28 cellular contexts compared by ENCODE assay signal in the genomic region with DNA sequence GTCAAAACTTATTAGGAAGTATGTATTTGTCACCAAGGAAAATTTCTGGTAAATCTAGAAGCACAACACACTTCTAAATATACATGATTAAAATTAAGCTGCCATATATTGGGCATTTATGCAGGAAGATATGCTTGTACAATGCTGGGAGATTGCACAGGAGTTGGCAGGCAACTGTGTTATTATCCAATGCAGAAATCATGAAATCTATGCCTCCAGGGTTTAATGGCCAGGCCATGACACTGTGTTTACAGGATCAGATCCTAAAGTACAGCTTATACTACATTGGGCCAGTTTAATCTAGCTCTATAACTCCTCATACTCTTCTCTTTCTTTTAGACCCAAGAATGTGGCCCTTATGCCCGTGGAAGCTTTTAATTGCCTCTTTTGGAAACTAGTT.
"Had no signal": no experiment of that assay in that cellular context is flagged by ENCODE, and none has a peak within 500 bp of the region (broad histone marks: within the 10 kb centered on the region; RNA-seq: fewer than 3 reads in every experiment).

No MANE protein-coding gene starts in this region.

- H3K27ac Mint-ChIP-seq: immature natural killer cell; naive thymus-derived CD8-positive, alpha-beta T cell; nephron; progenitor cell of endocrine pancreas; stimulated activated memory B cell treated with anti-CD40 and anti-IgM and Interleukin-4, amounts not matched to agents 10 μg/mL and 1 μg/mL and 100 μg/mL, for 72 hours; stimulated activated naive CD8-positive, alpha-beta T cell treated with anti-CD3 and anti-CD28 coated beads, Interleukin-15, amount 100 ng/mL, for 72 hours; type B pancreatic cell had no signal

- H3K9me3 Mint-ChIP-seq: nephron; neural crest cell; stimulated activated naive CD8-positive, alpha-beta T cell treated with anti-CD3 and anti-CD28 coated beads, Interleukin-15, amount 100 ng/mL, for 72 hours; type B pancreatic cell had no signal

- H3K4me3 ChIP-seq: left lung, lower lobe of right lung, ovary, right atrium auricular region, right lobe of liver, smooth muscle cell, tibial nerve, uterus had no signal

- H3K36me3 ChIP-seq: left lung, lower lobe of right lung, neutrophil, ovary, right atrium auricular region, right lobe of liver, tibial nerve, uterus had no signal

- H3K36me3 Mint-ChIP-seq: naive thymus-derived CD8-positive, alpha-beta T cell; stimulated activated memory B cell treated with anti-CD40 and anti-IgM and Interleukin-4, amounts not matched to agents 10 μg/mL and 1 μg/mL and 100 μg/mL, for 72 hours; type B pancreatic cell had no signal

- H3K4me1 ChIP-seq: left lung, lower lobe of right lung, right atrium auricular region, tibial nerve, uterus had no signal

- H3K27me3 Mint-ChIP-seq: naive thymus-derived CD8-positive, alpha-beta T cell; progenitor cell of endocrine pancreas; stimulated activated naive CD8-positive, alpha-beta T cell treated with anti-CD3 and anti-CD28 coated beads, Interleukin-15, amount 100 ng/mL, for 72 hours; type B pancreatic cell had no signal

- ATAC-seq: left colon; left lung; lower lobe of right lung; naive thymus-derived CD8-positive, alpha-beta T cell; right lobe of liver; stimulated activated memory B cell treated with anti-CD40 and anti-IgM and Interleukin-4, amounts not matched to agents 10 μg/mL and 1 μg/mL and 100 μg/mL, for 72 hours; stimulated activated naive CD8-positive, alpha-beta T cell treated with anti-CD3 and anti-CD28 coated beads, Interleukin-15, amount 100 ng/mL, for 72 hours had no signal

- H3K4me1 Mint-ChIP-seq: immature natural killer cell; naive thymus-derived CD8-positive, alpha-beta T cell; nephron; stimulated activated memory B cell treated with anti-CD40 and anti-IgM and Interleukin-4, amounts not matched to agents 10 μg/mL and 1 μg/mL and 100 μg/mL, for 72 hours; stimulated activated naive CD8-positive, alpha-beta T cell treated with anti-CD3 and anti-CD28 coated beads, Interleukin-15, amount 100 ng/mL, for 72 hours had no signal

- DNase-seq: immature natural killer cell; kidney; left colon; left lung; lower lobe of right lung; mammary epithelial cell; mesenchymal stem cell; naive thymus-derived CD8-positive, alpha-beta T cell; occipital lobe; ovary; right lobe of liver; stimulated activated CD4-positive, alpha-beta T cell treated with anti-CD3 and anti-CD28 coated beads, Interleukin-1b, Interleukin-23, amount 100 ng/mL, for 48 hours; stimulated activated CD4-positive, alpha-beta T cell treated with anti-CD3 and anti-CD28 coated beads, Interleukin-2, amount 100 ng/mL, for 48 hours; stimulated activated CD4-positive, alpha-beta T cell treated with anti-CD3 and anti-CD28 coated beads, Interleukin-4, amount 100 ng/mL, for 4 hours; stimulated activated CD8-positive, alpha-beta memory T cell treated with anti-CD3 and anti-CD28 coated beads, Interleukin-4, amount 100 ng/mL, for 48 hours; stimulated activated naive CD4-positive, alpha-beta T cell treated with Interleukin-2 at 50 U/mL for 16 hours; stimulated activated naive CD8-positive, alpha-beta T cell treated with anti-CD3 and anti-CD28 coated beads, Interleukin-15, amount 100 ng/mL, for 72 hours; substantia nigra; uterus had no signal

- H3K4me3 Mint-ChIP-seq: immature natural killer cell; naive thymus-derived CD8-positive, alpha-beta T cell; nephron; neural crest cell; stimulated activated memory B cell treated with anti-CD40 and anti-IgM and Interleukin-4, amounts not matched to agents 10 μg/mL and 1 μg/mL and 100 μg/mL, for 72 hours; stimulated activated naive CD8-positive, alpha-beta T cell treated with anti-CD3 and anti-CD28 coated beads, Interleukin-15, amount 100 ng/mL, for 72 hours; type B pancreatic cell had no signal

- H3K27ac ChIP-seq: left lung, lower lobe of right lung, neutrophil, ovary, right atrium auricular region, right lobe of liver, tibial nerve, uterus had no signal

- H3K27me3 ChIP-seq: left lung, neutrophil, ovary, right atrium auricular region, right lobe of liver, tibial nerve, uterus had no signal

- H3K9me3 ChIP-seq: left lung, lower lobe of right lung, neutrophil, ovary, right atrium auricular region, right lobe of liver, tibial nerve, uterus had no signal

- H3K4me2 ChIP-seq: smooth muscle cell had no signal
